ENCODE assay signal across 26 cellular contexts in genomic region chr11:47527186-47527585, GRCh38. TPM values are rescaled to one million over a fixed set of nuclear protein-coding genes. Genes with fewer than 3 reads are reported as not detected.
DNase-seq lines count a peak whose midpoint lies in the region; ATAC-seq and TF ChIP-seq lines count a peak whose summit lies in the region.
"Had no signal": no experiment of that assay in that cellular context is flagged by ENCODE, and none has a peak within 500 bp of the region (broad histone marks: within the 10 kb centered on the region; RNA-seq: fewer than 3 reads in every experiment).

No MANE protein-coding gene starts in this region.

- H3K27me3 ChIP-seq in WERI-Rb-1 (ENCODE audit: insufficient read depth, low read depth, severe bottlenecking) (no peaks in the 10 kb centered on the region), subcutaneous abdominal adipose tissue (ENCODE audit: control insufficient read depth in 5 of 5, insufficient read depth in 4 of 5, low read length in 5 of 5) (no peaks in the 10 kb centered on the region)
- H3K27me3 ChIP-seq: breast epithelium, heart right ventricle, thyroid gland had no signal

- no peaks in the 10 kb centered on the region for H3K27me3 Mint-ChIP-seq in activated naive CD4-positive, alpha-beta T cell treated with anti-CD3 and anti-CD28 coated beads, Interleukin-2, amount 50 U/mL, for 24 hours
- no peaks in the 10 kb centered on the region for H3K27me3 Mint-ChIP-seq in stimulated activated naive CD8-positive, alpha-beta T cell treated with anti-CD3 and anti-CD28 coated beads, Interleukin-15, amount 100 ng/mL, for 72 hours
- H3K27me3 Mint-ChIP-seq: activated CD4-positive, alpha-beta T cell treated with anti-CD3 and anti-CD28 coated beads, Interleukin-2, amount 10 ng/mL, durations not matched to agents 24 days and 14 days had no signal

- no peak for DNase-seq in activated naive CD4-positive, alpha-beta T cell treated with Interleukin-2 at 50 U/mL for 16 hours
- DNase-seq in WERI-Rb-1 (peak; percentile 56), OCI-M1 (lab: John Stamatoyannopoulos, UW) (no peak)
- DNase-seq in stimulated activated CD4-positive, alpha-beta T cell treated with anti-CD3 and anti-CD28 coated beads, Interleukin-1b, Interleukin-23, amount 100 ng/mL, for 48 hours = no peak
- DNase-seq in stimulated activated naive CD8-positive, alpha-beta T cell treated with anti-CD3 and anti-CD28 coated beads, Interleukin-15, amount 100 ng/mL, for 72 hours = no peak
- DNase-seq: activated CD4-positive, alpha-beta T cell treated with anti-CD3 and anti-CD28 coated beads, Interleukin-2, amount 10 ng/mL, durations not matched to agents 24 days and 14 days; Calu3; cortex of kidney; heart right ventricle; left colon; NCI-H1092; NCI-H187 treated with DMSO at 0.1 percent for 48 hours; NCI-H748 treated with DMSO at 0.1 percent for 48 hours; PC-3; stimulated activated naive CD4-positive, alpha-beta T cell; thyroid gland had no signal

- no peak for TF ChIP-seq CTCF in WERI-Rb-1 (IDR thresholded peaks at IDR 0.05; ENCODE audit: low read depth, low read length)

- H3K4me1 ChIP-seq in mesodermal cell (ENCODE audit: control insufficient read depth, insufficient read depth, low read length, poor library complexity, severe bottlenecking) (peaks cover 38% of the 10 kb centered on the region), subcutaneous abdominal adipose tissue (ENCODE audit: control insufficient read depth in 5 of 5, insufficient read depth in 5 of 5, low read length in 5 of 5) (peaks cover 5 to 40% (median 28%) of the 10 kb centered on the region in 5 donors)

- no peak overlapping the region for H3K4me3 ChIP-seq in WERI-Rb-1 (ENCODE audit: low read depth, low read length)
- H3K4me3 ChIP-seq in mesodermal cell (ENCODE audit: extremely low read depth, insufficient read depth, low read length, poor library complexity, severe bottlenecking) = no peak overlapping the region
- no peak overlapping the region for H3K4me3 ChIP-seq in subcutaneous abdominal adipose tissue (ENCODE audit: low read depth in 1 of 5, low read length in 5 of 5)
- H3K4me3 ChIP-seq: breast epithelium, heart right ventricle, prostate gland, skin epidermis, thyroid gland had no signal

- H3K9ac ChIP-seq in subcutaneous abdominal adipose tissue (ENCODE audit: low read length in 5 of 5) = no peak overlapping the region

- H3K36me3 ChIP-seq in WERI-Rb-1 = peaks cover 15% of the 10 kb centered on the region; the same call in 1 of the 2 replicates
- H3K36me3 ChIP-seq in mesodermal cell (ENCODE audit: control insufficient read depth, insufficient read depth, low read length) = peaks cover 24% of the 10 kb centered on the region
- peaks cover 0 to 2% (median 0%) of the 10 kb centered on the region in 5 donors for H3K36me3 ChIP-seq in subcutaneous abdominal adipose tissue (ENCODE audit: control insufficient read depth in 5 of 5, insufficient read depth in 5 of 5, low read length in 5 of 5)
- H3K36me3 ChIP-seq: breast epithelium, prostate gland, thyroid gland had no signal

- ATAC-seq in stimulated activated naive CD8-positive, alpha-beta T cell treated with anti-CD3 and anti-CD28 coated beads, Interleukin-15, amount 100 ng/mL, for 72 hours = no peak
- ATAC-seq: heart right ventricle, PC-3 had no signal

- H3K36me3 Mint-ChIP-seq in activated naive CD4-positive, alpha-beta T cell treated with anti-CD3 and anti-CD28 coated beads, Interleukin-2, amount 50 U/mL, for 24 hours = no peaks in the 10 kb centered on the region

- peak overlapping the region; percentile 55 for H3K27ac Mint-ChIP-seq in activated naive CD4-positive, alpha-beta T cell treated with anti-CD3 and anti-CD28 coated beads, Interleukin-2, amount 50 U/mL, for 24 hours
- H3K27ac Mint-ChIP-seq in stimulated activated naive CD8-positive, alpha-beta T cell treated with anti-CD3 and anti-CD28 coated beads, Interleukin-15, amount 100 ng/mL, for 72 hours = peak overlapping the region in 1 of 2 donors; percentile 31
- H3K27ac Mint-ChIP-seq: activated CD4-positive, alpha-beta T cell treated with anti-CD3 and anti-CD28 coated beads, Interleukin-2, amount 10 ng/mL, durations not matched to agents 24 days and 14 days; activated T-helper 2 cell treated with anti-CD3 and anti-CD28 coated beads, Interferon-gamma antibody, Interleukin-2, Interleukin-4, amounts not matched to agents 10 μg/mL and 5 μg/mL and 100 μg/mL, durations not matched to agents 14 hours and 24 hours and 36 hours; T-helper 1 cell treated with Interleukin-12 subunit alpha and Interleukin-12 subunit beta and Interleukin-4 antibody, amounts not matched to agents 30 μg/mL and 1 μg/mL, for 36 hours had no signal

- no peaks in the 10 kb centered on the region for H3K9me3 Mint-ChIP-seq in activated naive CD4-positive, alpha-beta T cell treated with anti-CD3 and anti-CD28 coated beads, Interleukin-2, amount 50 U/mL, for 24 hours
- no peaks in the 10 kb centered on the region for H3K9me3 Mint-ChIP-seq in stimulated activated naive CD8-positive, alpha-beta T cell treated with anti-CD3 and anti-CD28 coated beads, Interleukin-15, amount 100 ng/mL, for 72 hours
- H3K9me3 Mint-ChIP-seq: activated CD4-positive, alpha-beta T cell treated with anti-CD3 and anti-CD28 coated beads, Interleukin-2, amount 10 ng/mL, durations not matched to agents 24 days and 14 days; activated T-helper 2 cell treated with anti-CD3 and anti-CD28 coated beads, Interferon-gamma antibody, Interleukin-2, Interleukin-4, amounts not matched to agents 10 μg/mL and 5 μg/mL and 100 μg/mL, durations not matched to agents 14 hours and 24 hours and 36 hours; neural crest cell; T-helper 1 cell treated with Interleukin-12 subunit alpha and Interleukin-12 subunit beta and Interleukin-4 antibody, amounts not matched to agents 30 μg/mL and 1 μg/mL, for 36 hours had no signal

- no peak overlapping the region for H3K27ac ChIP-seq in WERI-Rb-1
- H3K27ac ChIP-seq in mesodermal cell (ENCODE audit: low read depth, low read length, severe bottlenecking) = peak overlapping the region; percentile 5
- H3K27ac ChIP-seq in subcutaneous abdominal adipose tissue (ENCODE audit: low read depth, low read length) = peak overlapping the region; percentile 5
- H3K27ac ChIP-seq: breast epithelium, heart right ventricle, prostate gland had no signal

- H3K9me3 ChIP-seq in WERI-Rb-1 (ENCODE audit: severe bottlenecking) (no peaks in the 10 kb centered on the region), mesodermal cell (ENCODE audit: control insufficient read depth, low read length) (no peaks in the 10 kb centered on the region), subcutaneous abdominal adipose tissue (ENCODE audit: control insufficient read depth in 5 of 5, low read length in 5 of 5) (no peaks in the 10 kb centered on the region)
- H3K9me3 ChIP-seq: breast epithelium, heart right ventricle, prostate gland, thyroid gland had no signal

- WGBS in mesodermal cell (ENCODE audit: insufficient coverage in 2 of 2), 2 experiments = 95 to 100% methylated on average over 2 to 5 of the region's 6 CpGs

- peaks cover 69% of the 10 kb centered on the region for H3K4me1 Mint-ChIP-seq in activated naive CD4-positive, alpha-beta T cell treated with anti-CD3 and anti-CD28 coated beads, Interleukin-2, amount 50 U/mL, for 24 hours
- H3K4me1 Mint-ChIP-seq in stimulated activated naive CD8-positive, alpha-beta T cell treated with anti-CD3 and anti-CD28 coated beads, Interleukin-15, amount 100 ng/mL, for 72 hours = peaks cover 53% of the 10 kb centered on the region

- no peak overlapping the region for H3K4me3 Mint-ChIP-seq in activated naive CD4-positive, alpha-beta T cell treated with anti-CD3 and anti-CD28 coated beads, Interleukin-2, amount 50 U/mL, for 24 hours
- no peak overlapping the region for H3K4me3 Mint-ChIP-seq in stimulated activated naive CD8-positive, alpha-beta T cell treated with anti-CD3 and anti-CD28 coated beads, Interleukin-15, amount 100 ng/mL, for 72 hours
- H3K4me3 Mint-ChIP-seq: activated CD4-positive, alpha-beta T cell treated with anti-CD3 and anti-CD28 coated beads, Interleukin-2, amount 10 ng/mL, durations not matched to agents 24 days and 14 days; neural crest cell; T-helper 1 cell treated with Interleukin-12 subunit alpha and Interleukin-12 subunit beta and Interleukin-4 antibody, amounts not matched to agents 30 μg/mL and 1 μg/mL, for 36 hours had no signal

RNA-seq across cellular contexts. Expression of gene CELF1, which starts 25.7 kb away (rescaled TPM):
- polyA plus RNA-seq in mesodermal cell (2013, experiment 1 of 2) = 62.4 TPM
- 55.6 TPM for polyA plus RNA-seq in mesodermal cell (2013, experiment 2 of 2)

RNA-seq across cellular contexts. Expression of gene PTPMT1, which starts 38.2 kb away (rescaled TPM):
- 61.2 TPM for polyA plus RNA-seq in mesodermal cell (2013, experiment 1 of 2)
- polyA plus RNA-seq in mesodermal cell (2013, experiment 2 of 2) = 51.3 TPM

RNA-seq across cellular contexts. Expression of gene KBTBD4, which starts 51.6 kb away (rescaled TPM):
- 11.2 TPM for polyA plus RNA-seq in mesodermal cell (2013, experiment 1 of 2)
- polyA plus RNA-seq in mesodermal cell (2013, experiment 2 of 2) = 9.7 TPM

RNA-seq across cellular contexts. Expression of gene NDUFS3, which starts 51.7 kb away (rescaled TPM):
- 129 TPM for polyA plus RNA-seq in mesodermal cell (2013, experiment 1 of 2)
- polyA plus RNA-seq in mesodermal cell (2013, experiment 2 of 2) = 91.7 TPM

RNA-seq across cellular contexts. Expression of gene FAM180B, which starts 59.3 kb away (rescaled TPM):
- polyA plus RNA-seq in mesodermal cell (2013, experiment 1 of 2) = not detected
- not detected for polyA plus RNA-seq in mesodermal cell (2013, experiment 2 of 2)
- polyA plus RNA-seq: endothelial cell of umbilical vein had no signal
